8 cellular contexts compared by ENCODE assay signal in genomic region chr19:48745208-48745995, GRCh38. TPM values are rescaled to one million over a fixed set of nuclear protein-coding genes. Genes with fewer than 3 reads are reported as not detected.
A peak's percentile ranks its signal among the peaks of the same experiment; 100 is the strongest.
DNase-seq lines count a peak whose midpoint lies in the region; ATAC-seq and TF ChIP-seq lines count a peak whose summit lies in the region.

No MANE protein-coding gene starts in this region.

- H3K9ac ChIP-seq in endodermal cell (ENCODE audit: extremely low read depth, low read length, poor library complexity, severe bottlenecking) = no peak overlapping the region

- H3K36me3 Mint-ChIP-seq in activated B cell treated with CpG ODN at 0.5 μM for 24 hours (ENCODE audit: low read depth) (no peaks in the 10 kb centered on the region), endodermal cell (ENCODE audit: low read depth) (peaks cover 6% of the 10 kb centered on the region), nephron (ENCODE audit: low read depth) (peaks cover 4% of the 10 kb centered on the region)

- H3K27ac Mint-ChIP-seq in activated B cell treated with CpG ODN at 0.5 μM for 24 hours = no peak overlapping the region
- no peak overlapping the region for H3K27ac Mint-ChIP-seq in endodermal cell
- peak overlapping the region in 2 of 3 experiments; percentile 17 to 45 for H3K27ac Mint-ChIP-seq in nephron

- CTCF ChIA-PET in activated B cell treated with CpG ODN at 0.5 μM for 24 hours (lab: Charles Lee) = no interaction called here

- H3K4me1 ChIP-seq in endodermal cell (ENCODE audit: control insufficient read depth, insufficient read depth, low read length) = no peaks in the 10 kb centered on the region

- H3K9me3 ChIP-seq in endodermal cell (ENCODE audit: control insufficient read depth, low read length) = no peaks in the 10 kb centered on the region

- 71 to 72% methylated on average over 31 to 33 of the region's 33 CpGs for WGBS in endodermal cell (ENCODE audit: insufficient coverage in 1 of 2, insufficient read length in 1 of 2), 2 experiments

- H3K4me1 Mint-ChIP-seq in activated B cell treated with CpG ODN at 0.5 μM for 24 hours (peaks cover 12% of the 10 kb centered on the region), endodermal cell (peaks cover 15% of the 10 kb centered on the region), nephron (peaks cover 12% of the 10 kb centered on the region)

- H3K27me3 Mint-ChIP-seq in activated B cell treated with CpG ODN at 0.5 μM for 24 hours (peaks cover 20% of the 10 kb centered on the region), endodermal cell (ENCODE audit: insufficient read depth) (peaks cover 32% of the 10 kb centered on the region), nephron (ENCODE audit: low read depth) (peaks cover 21% of the 10 kb centered on the region)

- ATAC-seq in activated B cell treated with CpG ODN at 0.5 μM for 24 hours (ENCODE audit: low read depth) (peak; percentile 65), GM18867 (IDR thresholded peaks at IDR 0.05; ENCODE audit: unreplicated experiment) (no peak), GM19035 (IDR thresholded peaks at IDR 0.05; ENCODE audit: unreplicated experiment) (no peak)

- DNase-seq in activated CD8-positive, alpha-beta memory T cell treated with anti-CD3 and anti-CD28 coated beads, Interleukin-2, amount 50 U/mL, for 4 hours = peak; percentile 36
- DNase-seq in activated CD8-positive, alpha-beta memory T cell treated with anti-CD3 and anti-CD28 coated beads for 24 hours = no peak
- DNase-seq in NCI-H2227 (lab: John Stamatoyannopoulos, UW; ENCODE audit: unreplicated experiment) (peak; percentile 60), activated B cell treated with CpG ODN at 0.5 μM for 24 hours (no peak), endodermal cell (peak; percentile 82)

- no peak for TF ChIP-seq CTCF in activated B cell treated with CpG ODN at 0.5 μM for 24 hours (IDR thresholded peaks at IDR 0.05)
- TF ChIP-seq CTCF in endodermal cell (conservative IDR thresholded peaks at IDR 0.05) = no peak
- TF ChIP-seq CTCF in nephron (IDR thresholded peaks at IDR 0.05; ENCODE audit: unreplicated experiment in 3 of 3) = no peak

- H3K36me3 ChIP-seq in endodermal cell (ENCODE audit: control insufficient read depth, insufficient read depth, low read length) = peaks cover 10% of the 10 kb centered on the region

- peaks cover 6% of the 10 kb centered on the region for H3K27me3 ChIP-seq in endodermal cell (ENCODE audit: control insufficient read depth, insufficient read depth, low read length, poor library complexity, severe bottlenecking)

- intact Hi-C loops in activated B cell treated with CpG ODN at 0.5 μM for 24 hours (cut with micrococcal nuclease) = loop anchor here (5.0 kb wide), 1 partner anchor 233 kb away; the partner anchor contains the start of gene LMTK3

- POLR2A ChIA-PET in activated B cell treated with CpG ODN at 0.5 μM for 24 hours (lab: Charles Lee) = interaction anchor here (0.6 kb wide), 2 partner anchors 100 to 249 kb away, joined by 3 to 4 read pairs; partner anchors contain the start of gene CA11

- H3K4me3 ChIP-seq in endodermal cell (ENCODE audit: low read length) = no peak overlapping the region

- no peak overlapping the region for H3K27ac ChIP-seq in endodermal cell (ENCODE audit: low read depth, low read length)

- H3K4me3 Mint-ChIP-seq in activated B cell treated with CpG ODN at 0.5 μM for 24 hours (no peak overlapping the region), endodermal cell (peak overlapping the region; percentile 44), nephron (peak overlapping the region in 2 of 3 experiments; percentile 46 to 72)

- H3K9me3 Mint-ChIP-seq in activated B cell treated with CpG ODN at 0.5 μM for 24 hours (peaks cover 2% of the 10 kb centered on the region), endodermal cell (no peaks in the 10 kb centered on the region), nephron (peaks cover 2% of the 10 kb centered on the region)

RNA-seq across cellular contexts. Expression of gene IZUMO1, which starts 1.3 kb away (rescaled TPM):
- not detected in 2 replicates for total RNA-seq in activated B cell treated with CpG ODN at 0.5 μM for 24 hours
- under 1 TPM; 0.22 to 0.80 TPM for total RNA-seq in endodermal cell
- 0.21 TPM for polyA plus RNA-seq in endodermal cell (2013, experiment 1 of 2)
- polyA plus RNA-seq in endodermal cell (2013, experiment 2 of 2) = not detected

RNA-seq across cellular contexts. Expression of gene RASIP1, which starts 5.0 kb away (rescaled TPM):
- 0.07 and 0.12 TPM in 2 replicates for total RNA-seq in activated B cell treated with CpG ODN at 0.5 μM for 24 hours
- 1 to 10 TPM; 3.4 to 5.2 TPM for total RNA-seq in endodermal cell
- 1.6 TPM for polyA plus RNA-seq in endodermal cell (2013, experiment 1 of 2)
- polyA plus RNA-seq in endodermal cell (2013, experiment 2 of 2) = 0.99 TPM

RNA-seq across cellular contexts. Expression of gene FUT1, which starts 7.0 kb away (rescaled TPM):
- total RNA-seq in activated B cell treated with CpG ODN at 0.5 μM for 24 hours = not detected in 2 replicates
- total RNA-seq in endodermal cell = 1 to 10 TPM; 5.4 to 6.3 TPM
- 0.93 TPM for polyA plus RNA-seq in endodermal cell (2013, experiment 1 of 2)
- 0.46 TPM for polyA plus RNA-seq in endodermal cell (2013, experiment 2 of 2)

RNA-seq across cellular contexts. Expression of gene FGF21, which starts 9.9 kb away (rescaled TPM):
- total RNA-seq in activated B cell treated with CpG ODN at 0.5 μM for 24 hours = not detected in 2 replicates
- not detected for total RNA-seq in endodermal cell
- not detected for polyA plus RNA-seq in endodermal cell (2013, experiment 1 of 2)
- not detected for polyA plus RNA-seq in endodermal cell (2013, experiment 2 of 2)

RNA-seq across cellular contexts. Expression of gene MAMSTR, which starts 25.9 kb away (rescaled TPM):
- total RNA-seq in activated B cell treated with CpG ODN at 0.5 μM for 24 hours (0.37 and 0.78 TPM in 2 replicates), endodermal cell (1 to 10 TPM; 1.9 to 2.3 TPM)
- polyA plus RNA-seq in endodermal cell (2013, experiment 1 of 2) = 2.0 TPM
- 1.2 TPM for polyA plus RNA-seq in endodermal cell (2013, experiment 2 of 2)

Comparison
In these comparisons a context has a peak if more than half of its experiments do, and no peak if none do; other contexts are left out.
1. DNase-seq: peak in activated CD8-positive, alpha-beta memory T cell treated with anti-CD3 and anti-CD28 coated beads, Interleukin-2, amount 50 U/mL, for 4 hours (single experiment), NCI-H2227 (single experiment) and endodermal cell (single experiment); none in activated CD8-positive, alpha-beta memory T cell treated with anti-CD3 and anti-CD28 coated beads for 24 hours (single experiment) and activated B cell treated with CpG ODN at 0.5 μM for 24 hours (single experiment).
2. H3K27ac Mint-ChIP-seq: peak in nephron (2 of 3); none in activated B cell treated with CpG ODN at 0.5 μM for 24 hours (single experiment) and endodermal cell (single experiment).